In the genomic region with DNA sequence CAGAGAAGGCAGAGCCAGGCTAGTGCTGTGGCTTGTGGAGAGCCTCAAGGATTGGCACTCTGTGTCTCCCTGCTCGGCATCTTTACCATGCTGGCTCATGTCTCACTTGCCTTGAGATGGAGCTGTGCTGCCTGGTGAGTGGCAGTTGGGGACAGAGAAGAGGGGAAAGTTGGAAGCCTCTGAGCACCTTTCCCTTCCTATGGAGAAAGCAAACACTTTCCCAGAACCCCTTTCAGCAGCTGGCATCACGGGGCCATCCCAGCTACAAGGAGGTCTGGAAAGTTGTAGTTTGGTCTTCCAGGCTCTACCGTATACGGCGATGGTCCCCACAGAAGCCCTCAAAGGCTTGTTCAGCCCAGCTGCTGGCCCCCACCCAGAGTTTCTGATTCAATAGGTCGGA, we compare ENCODE assay signal across 33 cellular contexts. TPM values are rescaled to one million over a fixed set of nuclear protein-coding genes. Genes with fewer than 3 reads are reported as not detected.
"Had no signal": no experiment of that assay in that cellular context is flagged by ENCODE, and none has a peak within 500 bp of the region (broad histone marks: within the 10 kb centered on the region; RNA-seq: fewer than 3 reads in every experiment).

No MANE protein-coding gene starts in this region.

- H3K27me3 Mint-ChIP-seq: activated B cell treated with CpG ODN at 0.5 μM for 24 hours; activated CD4-positive, alpha-beta memory T cell treated with anti-CD3 and anti-CD28 coated beads for 36 hours; activated naive CD8-positive, alpha-beta T cell treated with anti-CD3 and anti-CD28 coated beads, Interleukin-2, amount 10 ng/mL, durations not matched to agents 7 days and 5 days; T-cell had no signal

- H3K27me3 ChIP-seq: body of pancreas, breast epithelium, Peyer's patch had no signal

- H3K4me3 Mint-ChIP-seq: activated B cell treated with CpG ODN at 0.5 μM for 24 hours; activated CD4-positive, alpha-beta memory T cell treated with anti-CD3 and anti-CD28 coated beads for 36 hours; activated naive CD8-positive, alpha-beta T cell treated with anti-CD3 and anti-CD28 coated beads, Interleukin-2, amount 10 ng/mL, durations not matched to agents 7 days and 5 days; activated T-cell treated with anti-CD3 and anti-CD28 coated beads, Interleukin-2, amount 50 U/mL, for 4 hours; activated T-helper 1 cell treated with anti-CD3 and anti-CD28 coated beads, Interleukin-12 subunit alpha, Interleukin-12 subunit beta, Interleukin-2, Interleukin-4 antibody, amounts not matched to agents 30 ng/mL and 10 ng/mL and 1 ng/mL, durations not matched to agents 14 hours and 24 hours and 36 hours; T-cell had no signal

- DNase-seq: activated B cell treated with CpG ODN at 0.5 μM for 24 hours; activated CD4-positive, alpha-beta memory T cell treated with anti-CD3 and anti-CD28 coated beads for 36 hours; activated CD4-positive, alpha-beta T cell treated with anti-CD3 and anti-CD28 coated beads for 4 hours; activated CD4-positive, alpha-beta T cell treated with anti-CD3 and anti-CD28 coated beads, Interleukin-2, amount 50 U/mL, for 1 hour; activated CD4-positive, CD25-positive, alpha-beta regulatory T cell treated with anti-CD3 and anti-CD28 coated beads, Interleukin-2, amount 50 U/mL, for 72 hours; activated CD8-positive, alpha-beta memory T cell treated with anti-CD3 and anti-CD28 coated beads, Interleukin-2, amount 50 U/mL, for 4 hours; activated effector memory CD4-positive, alpha-beta T cell treated with Interleukin-2 at 50 U/mL for 16 hours; activated naive CD4-positive, alpha-beta T cell treated with anti-CD3 and anti-CD28 coated beads, Interleukin-2, amount 50 U/mL, for 16 hours; activated naive CD8-positive, alpha-beta T cell treated with anti-CD3 and anti-CD28 coated beads, Interleukin-2, amount 10 ng/mL, durations not matched to agents 7 days and 5 days; activated T-cell treated with anti-CD3 and anti-CD28 coated beads for 4 hours; activated T-cell treated with anti-CD3 and anti-CD28 coated beads, Interleukin-2, amount 50 U/mL, for 4 hours; amygdala; body of pancreas; Karpas-422; NCI-H1105; NCI-H1417 treated with DMSO at 0.1 percent for 48 hours; NCI-H1930; NCI-H2081 treated with DMSO at 0.1 percent for 48 hours; NCI-H226; NCI-H446 treated with DMSO at 0.1 percent for 48 hours; NCI-H524; NK-92 treated with Interleukin-12 subunit alpha and Interleukin-12 subunit beta, amount 100 ng/mL, for 24 hours; PC-3; Peyer's patch; RPMI8226; SIG-M5; T-cell; T-helper 2 cell; T-helper 9 cell had no signal

- H3K4me1 Mint-ChIP-seq: activated B cell treated with CpG ODN at 0.5 μM for 24 hours; activated naive CD8-positive, alpha-beta T cell treated with anti-CD3 and anti-CD28 coated beads, Interleukin-2, amount 10 ng/mL, durations not matched to agents 7 days and 5 days; T-cell had no signal

- H3K27ac Mint-ChIP-seq: activated B cell treated with CpG ODN at 0.5 μM for 24 hours; activated CD4-positive, alpha-beta memory T cell treated with anti-CD3 and anti-CD28 coated beads for 36 hours; activated naive CD8-positive, alpha-beta T cell treated with anti-CD3 and anti-CD28 coated beads, Interleukin-2, amount 10 ng/mL, durations not matched to agents 7 days and 5 days; activated T-helper 1 cell treated with anti-CD3 and anti-CD28 coated beads, Interleukin-12 subunit alpha, Interleukin-12 subunit beta, Interleukin-2, Interleukin-4 antibody, amounts not matched to agents 30 ng/mL and 10 ng/mL and 1 ng/mL, durations not matched to agents 14 hours and 24 hours and 36 hours; T-cell had no signal

- FAIRE-seq: astrocyte had no signal

- H3K27ac ChIP-seq: body of pancreas, breast epithelium, Peyer's patch, VCaP had no signal

- H3K9me3 Mint-ChIP-seq: activated B cell treated with CpG ODN at 0.5 μM for 24 hours; activated T-cell treated with anti-CD3 and anti-CD28 coated beads, Interleukin-2, amount 50 U/mL, for 4 hours had no signal

- H3K4me1 ChIP-seq: body of pancreas, breast epithelium, Peyer's patch had no signal

- H3K4me3 ChIP-seq: body of pancreas, breast epithelium, Peyer's patch had no signal

RNA-seq across cellular contexts. Expression of a gene that starts 58.7 kb away (rescaled TPM):
- total RNA-seq: activated B cell treated with CpG ODN at 0.5 μM for 24 hours, body of pancreas, breast epithelium, Peyer's patch, T-cell had no signal
